ENCODE assay signal across 1 cellular context in the genomic region with DNA sequence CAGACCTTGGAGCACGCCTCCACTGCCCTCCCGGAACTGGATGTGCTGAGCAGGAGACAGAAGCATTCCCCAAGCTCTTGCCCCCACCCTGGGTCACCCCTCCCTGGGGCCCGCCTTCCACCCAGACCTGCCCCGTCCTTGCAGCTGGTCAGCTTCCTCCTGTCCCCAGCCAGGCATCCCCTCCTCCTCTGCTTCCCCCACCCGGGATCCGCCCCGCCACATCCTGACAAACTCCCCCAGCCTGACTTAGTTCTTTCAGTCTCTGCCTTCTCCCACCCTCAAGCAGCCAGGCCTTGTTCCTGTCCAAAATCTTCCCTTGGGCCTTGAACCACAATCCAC.
TF ChIP-seq lines count a peak whose summit lies in the region.

No MANE protein-coding gene starts in this region.

TF ChIP-seq in SK-N-SH treated with all-trans-retinoic acid at 6 μM for 48 hours, 23 proteins besides CTCF, POLR2A, EP300 and RAD21 (continued from another document):
- no peak for TF ChIP-seq CREB5 (CRISPR knock-in tag; IDR thresholded peaks at IDR 0.05; ENCODE audit: low read depth)
- TF ChIP-seq ZNF8 (CRISPR knock-in tag; IDR thresholded peaks at IDR 0.05) = no peak
- TF ChIP-seq ZFP30 (CRISPR knock-in tag; IDR thresholded peaks at IDR 0.05) = no peak
- no peak for TF ChIP-seq ESRRG (CRISPR knock-in tag; IDR thresholded peaks at IDR 0.05)
- TF ChIP-seq TCF4 (CRISPR knock-in tag; IDR thresholded peaks at IDR 0.05; ENCODE audit: borderline replicate concordance) = no peak
- no peak for TF ChIP-seq ZC3H10 (CRISPR knock-in tag; IDR thresholded peaks at IDR 0.05)
TF ChIP-seq in SK-N-SH treated with all-trans-retinoic acid at 6 μM for 48 hours: peak in this region for 0.
